In the genomic region with DNA sequence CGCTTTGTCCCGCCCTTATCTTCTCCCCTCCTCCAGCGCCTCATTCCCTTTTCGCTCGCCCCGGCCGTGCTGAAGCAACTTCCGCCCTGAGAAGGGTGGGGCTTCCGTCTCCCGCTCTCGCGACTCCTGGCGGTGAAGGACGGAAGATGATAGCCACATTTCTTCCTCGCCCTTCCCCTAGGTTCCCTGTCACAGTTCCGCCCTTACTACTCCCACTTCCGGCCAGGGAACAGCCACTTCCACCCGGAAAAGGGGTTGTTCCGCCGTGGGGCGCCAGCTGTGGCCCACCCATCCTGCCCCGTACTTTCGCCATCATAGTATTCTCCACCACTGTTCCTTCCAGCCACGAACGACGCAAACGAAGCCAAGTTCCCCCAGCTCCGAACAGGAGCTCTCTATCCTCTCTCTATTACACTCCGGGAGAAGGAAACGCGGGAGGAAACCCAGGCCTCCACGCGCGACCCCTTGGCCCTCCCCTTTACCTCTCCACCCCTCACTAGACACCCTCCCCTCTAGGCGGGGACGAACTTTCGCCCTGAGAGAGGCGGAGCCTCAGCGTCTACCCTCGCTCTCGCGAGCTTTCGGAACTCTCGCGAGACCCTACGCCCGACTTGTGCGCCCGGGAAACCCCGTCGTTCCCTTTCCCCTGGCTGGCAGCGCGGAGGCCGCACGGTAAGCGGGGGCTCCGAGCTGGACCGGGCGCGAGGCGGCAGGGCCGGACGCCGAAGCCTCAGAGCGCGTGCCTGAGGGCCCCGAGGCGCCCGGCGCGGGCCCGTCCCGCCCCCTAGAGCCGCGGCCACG, we compare ENCODE assay signal across 1 cellular context.
TF ChIP-seq lines count a peak whose summit lies in the region.

A gene (plus strand): TSS at position 638 of the 801 bp plus-strand sequence. CDS start 520 bp downstream, outside the sequence.

TF ChIP-seq in SK-N-SH, 30 proteins besides CTCF, POLR2A, EP300 and RAD21 (continued from another document):
- TF ChIP-seq, protein P1, sequence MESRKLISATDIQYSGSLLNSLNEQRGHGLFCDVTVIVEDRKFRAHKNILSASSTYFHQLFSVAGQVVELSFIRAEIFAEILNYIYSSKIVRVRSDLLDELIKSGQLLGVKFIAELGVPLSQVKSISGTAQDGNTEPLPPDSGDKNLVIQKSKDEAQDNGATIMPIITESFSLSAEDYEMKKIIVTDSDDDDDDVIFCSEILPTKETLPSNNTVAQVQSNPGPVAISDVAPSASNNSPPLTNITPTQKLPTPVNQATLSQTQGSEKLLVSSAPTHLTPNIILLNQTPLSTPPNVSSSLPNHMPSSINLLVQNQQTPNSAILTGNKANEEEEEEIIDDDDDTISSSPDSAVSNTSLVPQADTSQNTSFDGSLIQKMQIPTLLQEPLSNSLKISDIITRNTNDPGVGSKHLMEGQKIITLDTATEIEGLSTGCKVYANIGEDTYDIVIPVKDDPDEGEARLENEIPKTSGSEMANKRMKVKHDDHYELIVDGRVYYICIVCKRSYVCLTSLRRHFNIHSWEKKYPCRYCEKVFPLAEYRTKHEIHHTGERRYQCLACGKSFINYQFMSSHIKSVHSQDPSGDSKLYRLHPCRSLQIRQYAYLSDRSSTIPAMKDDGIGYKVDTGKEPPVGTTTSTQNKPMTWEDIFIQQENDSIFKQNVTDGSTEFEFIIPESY (IDR thresholded peaks at IDR 0.05; ENCODE audit: borderline replicate concordance, low read depth) = peak; percentile 97
- TF ChIP-seq YY1 (IDR thresholded peaks at IDR 0.05; ENCODE audit: low read depth) (no peak; the same call in 1 of the 2 replicates), RXRA (IDR thresholded peaks at IDR 0.05; ENCODE audit: borderline replicate concordance, low read depth) (no peak), TCF12 (IDR thresholded peaks at IDR 0.05) (peak; percentile 40; the same call in 1 of the 2 replicates), EZH2phosphoT487 (IDR thresholded peaks at IDR 0.05; ENCODE audit: borderline replicate concordance, low read depth) (no peak), MEF2A (IDR thresholded peaks at IDR 0.05; ENCODE audit: borderline replicate concordance, low read depth) (no peak), FOXJ3 (CRISPR knock-in tag; IDR thresholded peaks at IDR 0.05) (no peak), MXI1 (IDR thresholded peaks at IDR 0.05; ENCODE audit: low read depth, low read length) (peak; percentile 74), CHD2 (IDR thresholded peaks at IDR 0.05; ENCODE audit: low read length, partially characterized antibody) (peak; percentile 99), SIN3A (IDR thresholded peaks at IDR 0.05; ENCODE audit: borderline replicate concordance, low read depth, low read length) (peak; percentile 99), RFX5 (IDR thresholded peaks at IDR 0.05; ENCODE audit: low read length) (no peak), ELF1 (IDR thresholded peaks at IDR 0.05) (peak; percentile 100)
- TF ChIP-seq, protein P2, sequence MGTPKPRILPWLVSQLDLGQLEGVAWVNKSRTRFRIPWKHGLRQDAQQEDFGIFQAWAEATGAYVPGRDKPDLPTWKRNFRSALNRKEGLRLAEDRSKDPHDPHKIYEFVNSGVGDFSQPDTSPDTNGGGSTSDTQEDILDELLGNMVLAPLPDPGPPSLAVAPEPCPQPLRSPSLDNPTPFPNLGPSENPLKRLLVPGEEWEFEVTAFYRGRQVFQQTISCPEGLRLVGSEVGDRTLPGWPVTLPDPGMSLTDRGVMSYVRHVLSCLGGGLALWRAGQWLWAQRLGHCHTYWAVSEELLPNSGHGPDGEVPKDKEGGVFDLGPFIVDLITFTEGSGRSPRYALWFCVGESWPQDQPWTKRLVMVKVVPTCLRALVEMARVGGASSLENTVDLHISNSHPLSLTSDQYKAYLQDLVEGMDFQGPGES (IDR thresholded peaks at IDR 0.05; ENCODE audit: low read depth, low read length) = no peak
- TF ChIP-seq, protein P3, sequence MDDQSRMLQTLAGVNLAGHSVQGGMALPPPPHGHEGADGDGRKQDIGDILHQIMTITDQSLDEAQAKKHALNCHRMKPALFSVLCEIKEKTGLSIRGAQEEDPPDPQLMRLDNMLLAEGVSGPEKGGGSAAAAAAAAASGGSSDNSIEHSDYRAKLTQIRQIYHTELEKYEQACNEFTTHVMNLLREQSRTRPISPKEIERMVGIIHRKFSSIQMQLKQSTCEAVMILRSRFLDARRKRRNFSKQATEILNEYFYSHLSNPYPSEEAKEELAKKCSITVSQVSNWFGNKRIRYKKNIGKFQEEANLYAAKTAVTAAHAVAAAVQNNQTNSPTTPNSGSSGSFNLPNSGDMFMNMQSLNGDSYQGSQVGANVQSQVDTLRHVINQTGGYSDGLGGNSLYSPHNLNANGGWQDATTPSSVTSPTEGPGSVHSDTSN (IDR thresholded peaks at IDR 0.05) = 0 out of 2 replicates have a peak, but pooled peaks have one; percentile 19
